ENCODE assay signal across 1 cellular context in genomic region chr5:172670444-172670843, GRCh38.
TF ChIP-seq lines count a peak whose summit lies in the region.

No MANE protein-coding gene starts in this region.

TF ChIP-seq in K562, 482 proteins besides CTCF, POLR2A, EP300 and RAD21 (continued from another document):
- TF ChIP-seq, protein P1, sequence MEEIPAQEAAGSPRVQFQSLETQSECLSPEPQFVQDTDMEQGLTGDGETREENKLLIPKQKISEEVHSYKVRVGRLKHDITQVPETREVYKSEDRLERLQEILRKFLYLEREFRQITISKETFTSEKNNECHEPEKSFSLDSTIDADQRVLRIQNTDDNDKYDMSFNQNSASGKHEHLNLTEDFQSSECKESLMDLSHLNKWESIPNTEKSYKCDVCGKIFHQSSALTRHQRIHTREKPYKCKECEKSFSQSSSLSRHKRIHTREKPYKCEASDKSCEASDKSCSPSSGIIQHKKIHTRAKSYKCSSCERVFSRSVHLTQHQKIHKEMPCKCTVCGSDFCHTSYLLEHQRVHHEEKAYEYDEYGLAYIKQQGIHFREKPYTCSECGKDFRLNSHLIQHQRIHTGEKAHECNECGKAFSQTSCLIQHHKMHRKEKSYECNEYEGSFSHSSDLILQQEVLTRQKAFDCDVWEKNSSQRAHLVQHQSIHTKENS (CRISPR knock-in tag; IDR thresholded peaks at IDR 0.05), result no peak
- TF ChIP-seq ZNF561 (CRISPR knock-in tag; conservative IDR thresholded peaks at IDR 0.05) (no peak), ZNF24 (IDR thresholded peaks at IDR 0.05) (peak; percentile 91), ZNF263 (CRISPR knock-in tag; IDR thresholded peaks at IDR 0.05; ENCODE audit: borderline replicate concordance) (no peak)
TF ChIP-seq in K562: peak in this region for 1.
